Comparison of ENCODE assay signal across 8 cellular contexts in the genomic region with DNA sequence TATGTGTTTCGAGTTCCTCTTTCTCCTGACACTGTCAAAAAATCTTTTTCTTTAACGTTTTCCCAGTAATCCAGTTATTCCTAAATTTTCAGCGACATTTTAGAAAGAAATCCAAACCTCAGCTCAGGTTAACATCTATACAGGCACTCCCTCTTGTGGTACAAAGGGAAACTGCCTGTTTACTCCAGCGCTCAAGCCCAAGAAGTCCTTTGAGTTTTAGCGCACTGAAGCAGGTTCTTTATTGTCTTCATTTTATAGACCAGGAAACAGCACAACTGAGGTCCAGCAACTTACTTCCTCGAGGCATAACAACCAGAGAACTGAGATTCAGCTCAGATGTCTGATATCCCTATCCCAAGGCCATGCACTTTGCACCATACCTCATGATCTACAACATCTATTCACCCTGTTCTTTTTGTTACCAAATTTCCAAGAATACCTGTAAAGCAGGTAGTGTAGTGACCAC.
DNase-seq lines count a peak whose midpoint lies in the region; ATAC-seq, FAIRE-seq and TF ChIP-seq lines count a peak whose summit lies in the region.

No MANE protein-coding gene starts in this region.

- 1% methylated on average over 6 of the region's 6 CpGs for WGBS in pancreas, 2 donors

- TF ChIP-seq CTCF in pancreas (IDR thresholded peaks at IDR 0.05), result peak; percentile 55 to 83 (median 77)

- H3K27ac ChIP-seq in pancreas, result peak overlapping the region in 2 of 4 donors; percentile 38 to 47

- ATAC-seq in pancreas, result peak; percentile 74 to 92 (median 90)
- ATAC-seq in GM18907 (IDR thresholded peaks at IDR 0.05; ENCODE audit: unreplicated experiment), result no peak

- H3K27ac Mint-ChIP-seq in IgD-negative memory B cell, result peak overlapping the region; percentile 55 to 83 (median 76)

- H3K36me3 Mint-ChIP-seq in IgD-negative memory B cell, result no peaks in the 10 kb centered on the region

- no peaks in the 10 kb centered on the region for H3K9me3 ChIP-seq in pancreas

- no peak overlapping the region for H3K4me3 ChIP-seq in pancreas

- intact Hi-C loops in head of caudate nucleus (cut with DNase I) (no loop called here), pancreas (cut with DNase I) (no loop called here)

- H3K4me1 Mint-ChIP-seq in IgD-negative memory B cell, result peaks cover 26 to 55% (median 49%) of the 10 kb centered on the region in 3 donors

- peak overlapping the region in 1 of 4 donors; percentile 19 for H3K4me3 Mint-ChIP-seq in IgD-negative memory B cell

- FAIRE-seq in pancreas (lab: Jason Lieb, UNC), result peak; percentile 71

- H3K36me3 ChIP-seq in pancreas, result no peaks in the 10 kb centered on the region

- peaks cover 0 to 2% (median 0%) of the 10 kb centered on the region in 3 donors for H3K9me3 Mint-ChIP-seq in IgD-negative memory B cell

- peaks cover 0 to 16% (median 15%) of the 10 kb centered on the region in 3 donors for H3K4me1 ChIP-seq in pancreas

- peak; percentile 31 for DNase-seq in activated gamma-delta T cell treated with Interleukin-2 at 50 U/mL for 16 hours
- DNase-seq in activated gamma-delta T cell (lab: John Stamatoyannopoulos, UW), result no peak
- peak; percentile 60 for DNase-seq in OCI-M2 (lab: John Stamatoyannopoulos, UW; ENCODE audit: unreplicated experiment)
- peak; percentile 30 for DNase-seq in activated naive CD8-positive, alpha-beta T cell treated with anti-CD3 and anti-CD28 coated beads, Interleukin-2, amount 50 U/mL, for 16 hours (ENCODE audit: low read depth, low spot score)
- peak in 34 of 42 donors; percentile 17 to 86 (median 54) for DNase-seq in head of caudate nucleus
- DNase-seq in pancreas, result peak in 2 of 6 donors; percentile 38 to 67

- no peaks in the 10 kb centered on the region for H3K27me3 ChIP-seq in pancreas

- no peaks in the 10 kb centered on the region for H3K27me3 Mint-ChIP-seq in IgD-negative memory B cell
